In the genomic region with DNA sequence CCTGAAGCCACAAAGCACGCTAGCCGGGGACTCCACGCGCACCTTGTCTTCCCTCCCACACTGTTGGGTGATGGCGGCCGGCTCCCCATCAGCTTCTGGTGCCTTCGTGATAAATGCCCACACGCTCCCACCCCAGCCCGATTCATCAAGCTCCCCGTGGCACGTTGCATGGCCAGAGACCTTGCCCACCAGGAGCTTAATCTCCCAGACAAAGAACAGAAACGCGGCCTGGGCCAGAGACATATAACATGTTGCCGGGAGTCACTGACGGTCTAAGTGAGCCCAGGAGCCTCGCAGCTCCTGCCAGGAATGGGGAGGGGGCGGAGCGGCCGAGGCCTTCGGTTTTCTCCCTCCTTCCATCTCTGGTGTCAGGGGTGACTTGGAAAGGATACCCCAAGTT, we compare ENCODE assay signal across 16 cellular contexts.
DNase-seq lines count a peak whose midpoint lies in the region; ATAC-seq, FAIRE-seq and TF ChIP-seq lines count a peak whose summit lies in the region.
"Had no signal": no experiment of that assay in that cellular context is flagged by ENCODE, and none has a peak within 500 bp of the region (broad histone marks: within the 10 kb centered on the region; RNA-seq: fewer than 3 reads in every experiment).

No MANE protein-coding gene starts in this region.

- intact Hi-C loops in Right ventricle myocardium superior (cut with DNase I): no loop called here
- intact Hi-C loops in mucosa of descending colon (cut with DNase I, micrococcal nuclease): no loop called here

- H3K23me2 ChIP-seq in H1 (ENCODE audit: low read depth, low read length): no peaks in the 10 kb centered on the region

- H2BK5ac ChIP-seq in H1 (ENCODE audit: low read depth, low read length): peak overlapping the region; percentile 60; the same call in 1 of the 2 replicates

- peak overlapping the region; percentile 53; the same call in 1 of the 2 replicates for H3K4me2 ChIP-seq in MM.1S (ENCODE audit: low read depth, low read length)
- H3K4me2 ChIP-seq in H1 (ENCODE audit: insufficient read depth in 1 of 2, low read depth in 2 of 2, low read length in 2 of 2): no peak overlapping the region
- no peak overlapping the region for H3K4me2 ChIP-seq in osteoblast (ENCODE audit: insufficient read depth, low read length)

- no peaks in the 10 kb centered on the region for H4K20me1 ChIP-seq in MM.1S (ENCODE audit: insufficient read depth, low read length)
- peaks cover 0 to 3% of the 10 kb centered on the region in 2 experiments for H4K20me1 ChIP-seq in H1 (replicated peaks in 1 of 2; ENCODE audit: control insufficient read depth in 1 of 2, insufficient read depth in 2 of 2, low read length in 2 of 2)
- H4K20me1 ChIP-seq in osteoblast (ENCODE audit: insufficient read depth, low read length): no peaks in the 10 kb centered on the region

- H3F3A ChIP-seq in MM.1S (ENCODE audit: insufficient read depth, low read length): no peaks in the 10 kb centered on the region

- H4K5ac ChIP-seq in H1 (ENCODE audit: insufficient read length, low read depth, low read length): no peak overlapping the region

- no peaks in the 10 kb centered on the region for H3K79me2 ChIP-seq in MM.1S (ENCODE audit: low read length)
- no peaks in the 10 kb centered on the region for H3K79me2 ChIP-seq in H1 (ENCODE audit: control insufficient read depth in 1 of 2, insufficient read depth in 2 of 2, low read length in 2 of 2)
- no peaks in the 10 kb centered on the region for H3K79me2 ChIP-seq in osteoblast (ENCODE audit: insufficient read depth, low read length)

- no peak overlapping the region for H4K8ac ChIP-seq in H1 (ENCODE audit: extremely low read depth, insufficient read depth, low read length)

- CTCF ChIA-PET in H1 (lab: Charles Lee; ENCODE audit: partially characterized antibody): interaction anchor here (0.6 to 6.8 kb wide), 12 partner anchors 9 to 495 kb away, joined by 3 to 39 read pairs (median 4); no protein-coding TSS in a partner anchor

- no peak overlapping the region for H3K9ac ChIP-seq in MM.1S (ENCODE audit: low read length)
- H3K9ac ChIP-seq in H1 (replicated peaks in 1 of 4; ENCODE audit: extremely low read depth in 1 of 4, low read depth in 3 of 4, low read length in 3 of 4): no peak overlapping the region
- H3K9ac ChIP-seq: BLaER1 treated with 17β-estradiol and CSF1 and Interleukin-3, amounts not matched to agents 10 nM and 100 nM had no signal

- TF ChIP-seq RAD21 in H1 (IDR thresholded peaks at IDR 0.05 in 1 of 2, conservative IDR thresholded peaks at IDR 0.05 in 1 of 2; ENCODE audit: low read depth in 2 of 2, low read length in 2 of 2): no peak

- H2AK5ac ChIP-seq in H1 (ENCODE audit: low read depth, low read length): no peak overlapping the region

- H3K4me1 ChIP-seq in cardiac muscle cell (ENCODE audit: low read depth): peaks cover 32% of the 10 kb centered on the region
- no peaks in the 10 kb centered on the region for H3K4me1 ChIP-seq in MM.1S (ENCODE audit: low read length)
- peaks cover 0 to 31% (median 17%) of the 10 kb centered on the region in 4 experiments; a peak in 6 of 7 replicates for H3K4me1 ChIP-seq in H1 (replicated peaks in 1 of 4; ENCODE audit: control insufficient read depth in 3 of 4, insufficient read depth in 4 of 4, low read length in 3 of 4)
- H3K4me1 ChIP-seq in osteoblast (ENCODE audit: insufficient read depth, low read length): no peaks in the 10 kb centered on the region
- H3K4me1 ChIP-seq in mucosa of descending colon (ENCODE audit: low read depth): no peaks in the 10 kb centered on the region
- H3K4me1 ChIP-seq: HAP-1 had no signal

- no peaks in the 10 kb centered on the region for H3K9me3 ChIP-seq in cardiac muscle cell (ENCODE audit: low read depth)
- no peaks in the 10 kb centered on the region for H3K9me3 ChIP-seq in MM.1S (replicated peaks; ENCODE audit: insufficient read depth, low read length)
- H3K9me3 ChIP-seq in H1 (ENCODE audit: insufficient read depth in 2 of 2, low read depth in 1 of 2, low read length in 1 of 2): no peaks in the 10 kb centered on the region
- no peaks in the 10 kb centered on the region for H3K9me3 ChIP-seq in osteoblast (ENCODE audit: low read depth, low read length)
- H3K9me3 ChIP-seq in mucosa of descending colon: no peaks in the 10 kb centered on the region
- H3K9me3 ChIP-seq: BLaER1 treated with 17β-estradiol and CSF1 and Interleukin-3, amounts not matched to agents 10 nM and 100 nM; HAP-1 had no signal

- H3K23ac ChIP-seq in H1 (ENCODE audit: insufficient read length): no peak overlapping the region

- TF ChIP-seq EP300 in H1 (IDR thresholded peaks at IDR 0.05; ENCODE audit: borderline replicate concordance in 1 of 2, low read depth in 2 of 2, low read length in 2 of 2): no peak

- peak overlapping the region; percentile 72; the same call in 1 of the 2 replicates for H2BK15ac ChIP-seq in H1 (ENCODE audit: low read length)

- H3K79me1 ChIP-seq in H1 (ENCODE audit: low read depth, low read length): 0 out of 2 replicates have a peak, but pooled peaks cover 2% of the 10 kb centered on the region

- no peak for FAIRE-seq in H1 (lab: Jason Lieb, UNC)
- FAIRE-seq: GM12878 had no signal

- no peak overlapping the region for H3K4ac ChIP-seq in H1 (replicated peaks; ENCODE audit: insufficient read length, low read depth, low read length)

- TF ChIP-seq CTCF in cardiac muscle cell (IDR thresholded peaks at IDR 0.05; ENCODE audit: low read depth, low read length) (no peak), MM.1S (IDR thresholded peaks at IDR 0.05; ENCODE audit: low read length) (no peak), H1 (IDR thresholded peaks at IDR 0.05; ENCODE audit: control extremely low read depth in 1 of 3, insufficient read depth in 1 of 3, low read depth in 1 of 3, low read length in 3 of 3) (no peak), osteoblast (IDR thresholded peaks at IDR 0.05; ENCODE audit: extremely low read depth, low read depth, low read length) (no peak), mucosa of descending colon (IDR thresholded peaks at IDR 0.05) (no peak)

- H4K91ac ChIP-seq in H1 (replicated peaks; ENCODE audit: insufficient read length, low read length): peak overlapping the region; percentile 17

- DNase-seq in cardiac muscle cell (ENCODE audit: low read depth in 1 of 2, low spot score in 1 of 2): no peak
- no peak for DNase-seq in Right ventricle myocardium superior
- no peak for DNase-seq in MM.1S
- DNase-seq in H1 (ENCODE audit: low read depth in 1 of 2, low spot score in 2 of 2): no peak
- peak; percentile 64 for DNase-seq in osteoblast (ENCODE audit: insufficient read length, low spot score, missing footprints)
- DNase-seq in NCI-H345 (lab: John Stamatoyannopoulos, UW): no peak
- DNase-seq in NCI-H2029 (lab: John Stamatoyannopoulos, UW): no peak
- no peak for DNase-seq in mucosa of descending colon
- DNase-seq: COR-L47, DMS 273 treated with DMSO at 0.1 percent for 48 hours, DMS53, DND-41, EL had no signal

- no peak overlapping the region for H3K56ac ChIP-seq in H1 (replicated peaks; ENCODE audit: insufficient read length, low read depth, low read length)

- peak overlapping the region; percentile 87 for H2BK12ac ChIP-seq in H1 (ENCODE audit: low read depth, low read length)

- no peak overlapping the region for H2BK20ac ChIP-seq in H1 (ENCODE audit: low read length)

- POLR2A ChIA-PET in H1 (lab: Charles Lee; ENCODE audit: partially characterized antibody): interaction anchor here (1.0 to 1.3 kb wide), 2 partner anchors 9 to 121 kb away, joined by 3 read pairs; no protein-coding TSS in a partner anchor

- no peak overlapping the region for H2BK120ac ChIP-seq in H1 (replicated peaks; ENCODE audit: low read depth, low read length)

- TF ChIP-seq POLR2A in H1 (IDR thresholded peaks at IDR 0.05; ENCODE audit: control extremely low read depth in 1 of 2, low read depth in 2 of 2, low read length in 2 of 2): no peak

- 0 out of 2 replicates have a peak overlapping the region, but pooled peaks have one; percentile 60 for H3K18ac ChIP-seq in H1 (ENCODE audit: extremely low read depth, low read length)

- ATAC-seq in Right ventricle myocardium superior (ENCODE audit: poor library complexity): no peak
- no peak for ATAC-seq in mucosa of descending colon

- H3K27ac ChIP-seq in cardiac muscle cell (peak overlapping the region; percentile 46), MM.1S (ENCODE audit: low read length) (no peak overlapping the region), H1 (ENCODE audit: low read depth, low read length) (no peak overlapping the region), osteoblast (ENCODE audit: low read depth, low read length) (no peak overlapping the region)
- H3K27ac ChIP-seq: BLaER1 treated with 17β-estradiol and CSF1 and Interleukin-3, amounts not matched to agents 10 nM and 100 nM had no signal

- H3K27me3 ChIP-seq in cardiac muscle cell (no peaks in the 10 kb centered on the region), MM.1S (replicated peaks; ENCODE audit: insufficient read depth, low read length) (peaks cover 89% of the 10 kb centered on the region), H1 (replicated peaks in 1 of 4; ENCODE audit: control insufficient read depth in 3 of 4, extremely low read depth in 1 of 4, insufficient read depth in 3 of 4, low read length in 3 of 4) (no peaks in the 10 kb centered on the region; a peak in 1 of 7 replicates), osteoblast (ENCODE audit: insufficient read depth, low read length) (no peaks in the 10 kb centered on the region)
- H3K27me3 ChIP-seq: BLaER1 treated with 17β-estradiol and CSF1 and Interleukin-3, amounts not matched to agents 10 nM and 100 nM had no signal

- no peaks in the 10 kb centered on the region for H3K9me2 ChIP-seq in MM.1S (replicated peaks; ENCODE audit: insufficient read depth, low read length)

- no peak overlapping the region for H2AFZ ChIP-seq in MM.1S (ENCODE audit: low read length)
- no peak overlapping the region for H2AFZ ChIP-seq in H1 (ENCODE audit: low read length)
- H2AFZ ChIP-seq in osteoblast (ENCODE audit: low read length): no peak overlapping the region

- H3K14ac ChIP-seq in H1 (ENCODE audit: insufficient read length): no peak overlapping the region

- H3K36me3 ChIP-seq in cardiac muscle cell (no peaks in the 10 kb centered on the region), MM.1S (replicated peaks; ENCODE audit: insufficient read depth, low read length) (no peaks in the 10 kb centered on the region), H1 (ENCODE audit: control insufficient read depth in 2 of 4, insufficient read depth in 4 of 4, low read length in 3 of 4) (no peaks in the 10 kb centered on the region), osteoblast (ENCODE audit: insufficient read depth, low read length) (no peaks in the 10 kb centered on the region), mucosa of descending colon (ENCODE audit: low read depth) (no peaks in the 10 kb centered on the region)
- H3K36me3 ChIP-seq: BLaER1 treated with 17β-estradiol and CSF1 and Interleukin-3, amounts not matched to agents 10 nM and 100 nM; HAP-1 had no signal

- WGBS in H1 (ENCODE audit: extremely low coverage in 1 of 2, insufficient coverage in 1 of 2, insufficient read length in 1 of 2, insufficient replicate concordance in 2 of 2, low coverage in 1 of 2, low lambda C conversion rate in 2 of 2, missing lambda C conversion rate in 1 of 2), 2 experiments: 91% methylated on average over 16 of the region's 20 CpGs; no CpG with 5 or more reads in 1 of the 2 experiments

- H3K4me3 ChIP-seq in cardiac muscle cell (no peak overlapping the region), MM.1S (ENCODE audit: low read length) (no peak overlapping the region), H1 (ENCODE audit: extremely low read depth in 1 of 4, insufficient read depth in 2 of 4, low read depth in 3 of 4, low read length in 4 of 4) (no peak overlapping the region), osteoblast (ENCODE audit: insufficient read depth, low read length) (no peak overlapping the region), mucosa of descending colon (no peak overlapping the region)
- H3K4me3 ChIP-seq: BLaER1 treated with 17β-estradiol and CSF1 and Interleukin-3, amounts not matched to agents 10 nM and 100 nM; GM12878; HAP-1 had no signal
